ENCODE assay signal across 31 cellular contexts in the genomic region with DNA sequence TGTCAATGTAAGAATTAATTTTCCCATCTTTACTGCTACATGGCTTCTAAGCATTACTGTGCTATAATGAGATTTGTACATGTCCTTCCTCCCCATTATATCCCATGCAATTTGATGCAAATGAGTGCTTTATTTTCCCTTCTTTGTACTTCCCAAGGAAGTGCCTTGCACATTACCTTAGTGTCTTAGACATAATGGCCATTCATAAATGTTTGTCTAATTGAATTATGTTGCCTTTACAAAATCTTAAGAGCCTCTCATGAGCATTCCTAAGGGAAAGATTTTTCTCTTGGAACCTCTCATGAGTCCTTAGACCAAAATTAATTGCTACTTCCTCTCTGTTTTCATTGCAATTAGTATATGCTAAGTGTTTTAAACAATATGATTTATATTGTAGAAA.
"Had no signal": no experiment of that assay in that cellular context is flagged by ENCODE, and none has a peak within 500 bp of the region (broad histone marks: within the 10 kb centered on the region; RNA-seq: fewer than 3 reads in every experiment).

No MANE protein-coding gene starts in this region.

- H3K9me3 ChIP-seq: adrenal gland, body of pancreas, breast epithelium had no signal

- DNase-seq: activated B cell treated with CpG ODN at 0.5 μM for 24 hours; activated CD4-positive, alpha-beta memory T cell treated with anti-CD3 and anti-CD28 coated beads for 36 hours; activated CD4-positive, alpha-beta T cell treated with anti-CD3 and anti-CD28 coated beads for 4 hours; activated CD4-positive, alpha-beta T cell treated with anti-CD3 and anti-CD28 coated beads, Interleukin-2, amount 10 ng/mL, durations not matched to agents 24 days and 14 days; activated CD4-positive, alpha-beta T cell treated with anti-CD3 and anti-CD28 coated beads, Interleukin-2, amount 50 U/mL, for 1 hour; activated CD4-positive, alpha-beta T cell treated with anti-CD3 and anti-CD28 coated beads, Interleukin-2, amount 50 U/mL, for 4 hours; activated CD4-positive, CD25-positive, alpha-beta regulatory T cell treated with anti-CD3 and anti-CD28 coated beads, Interleukin-2, amount 50 U/mL, for 72 hours; activated CD8-positive, alpha-beta memory T cell treated with anti-CD3 and anti-CD28 coated beads, Interleukin-2, amount 50 U/mL, for 4 hours; activated CD8-positive, alpha-beta T cell treated with anti-CD3 and anti-CD28 coated beads for 36 hours; activated effector memory CD4-positive, alpha-beta T cell treated with anti-CD3 and anti-CD28 coated beads, Interleukin-2, amount 50 U/mL, for 16 hours; activated gamma-delta T cell treated with Interleukin-2 at 50 U/mL for 16 hours; activated naive CD4-positive, alpha-beta T cell; activated naive CD4-positive, alpha-beta T cell treated with anti-CD3 and anti-CD28 coated beads for 36 hours; activated naive CD4-positive, alpha-beta T cell treated with anti-CD3 and anti-CD28 coated beads, Interleukin-2, amount 50 U/mL, for 16 hours; activated naive CD8-positive, alpha-beta T cell treated with anti-CD3 and anti-CD28 coated beads for 36 hours; activated T-cell treated with anti-CD3 and anti-CD28 coated beads for 4 hours; activated T-cell treated with anti-CD3 and anti-CD28 coated beads, Interleukin-2, amount 50 U/mL, for 1 hour; activated T-cell treated with anti-CD3 and anti-CD28 coated beads, Interleukin-2, amount 50 U/mL, for 4 hours; activated T-cell treated with anti-CD3 and anti-CD28 coated beads, Interleukin-2, amount 50 U/mL, for 72 hours; adrenal gland; amniotic stem cell; aorta; body of pancreas; brain microvascular endothelial cell; central memory CD4-positive, alpha-beta T cell; T-helper 2 cell; T-helper 9 cell had no signal

- H3K36me3 ChIP-seq: adrenal gland, brain microvascular endothelial cell had no signal

- H3K4me1 ChIP-seq: adrenal gland, body of pancreas, breast epithelium had no signal

- H3K27me3 ChIP-seq: adrenal gland, body of pancreas, brain microvascular endothelial cell, breast epithelium had no signal

- H3K4me3 ChIP-seq: adrenal gland, body of pancreas, breast epithelium had no signal

- H3K27ac ChIP-seq: adrenal gland, body of pancreas, brain microvascular endothelial cell, breast epithelium, VCaP had no signal

- ATAC-seq: activated CD8-positive, alpha-beta T cell treated with anti-CD3 and anti-CD28 coated beads for 36 hours; activated naive CD4-positive, alpha-beta T cell treated with anti-CD3 and anti-CD28 coated beads, Interleukin-2, amount 50 U/mL, for 72 hours; activated T-cell treated with anti-CD3 and anti-CD28 coated beads, Interleukin-2, amount 50 U/mL, for 4 hours; activated T-cell treated with anti-CD3 and anti-CD28 coated beads, Interleukin-2, amount 50 U/mL, for 72 hours; activated T-helper 17 cell treated with anti-CD3 and anti-CD28 coated beads, Interleukin-2, amount 50 U/mL, for 72 hours; body of pancreas had no signal
